19 cellular contexts compared by ENCODE assay signal in the genomic region with DNA sequence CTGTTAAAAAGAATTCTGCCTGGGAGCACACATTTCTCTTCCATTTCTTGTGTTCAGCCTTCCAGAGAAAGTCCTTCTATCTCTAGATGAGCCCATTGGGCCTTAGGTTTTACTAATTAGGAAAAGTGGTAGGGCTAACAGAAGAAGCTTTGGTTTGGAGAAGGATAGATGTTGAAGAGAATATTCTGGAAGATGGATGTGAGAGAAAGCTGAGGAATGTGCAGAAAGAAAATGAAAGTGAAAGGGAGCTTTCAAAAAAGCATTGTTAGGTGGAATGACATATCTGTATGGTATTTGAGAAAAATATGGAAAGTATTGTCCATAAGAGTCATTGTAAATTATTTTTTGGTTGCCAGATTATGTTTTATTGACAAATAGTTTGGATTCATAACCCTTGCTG.
A peak's percentile ranks its signal among the peaks of the same experiment; 100 is the strongest.
DNase-seq lines count a peak whose midpoint lies in the region; ATAC-seq and TF ChIP-seq lines count a peak whose summit lies in the region.
"Had no signal": no experiment of that assay in that cellular context is flagged by ENCODE, and none has a peak within 500 bp of the region (broad histone marks: within the 10 kb centered on the region; RNA-seq: fewer than 3 reads in every experiment).

No MANE protein-coding gene starts in this region.

- TF ChIP-seq EP300 in Ishikawa (IDR thresholded peaks at IDR 0.05; ENCODE audit: borderline replicate concordance): peak; percentile 69

- H3K27me3 ChIP-seq in DND-41 (ENCODE audit: insufficient read depth, low read length, poor library complexity): no peaks in the 10 kb centered on the region
- H3K27me3 ChIP-seq: ovary had no signal

- 0 out of 3 replicates have a peak, but pooled peaks have one; percentile 42 for ATAC-seq in DND-41 (ENCODE audit: insufficient read depth, low read depth)
- ATAC-seq: left ventricle myocardium superior had no signal

- peak overlapping the region in 1 of 2 experiments; percentile 32; a peak in 1 of 4 replicates for H3K4me3 ChIP-seq in DND-41 (ENCODE audit: low read depth in 1 of 2, low read length in 2 of 2)
- H3K4me3 ChIP-seq: ovary had no signal

- H3K4me2 ChIP-seq in DND-41 (ENCODE audit: insufficient read depth, low read length): peak overlapping the region; percentile 48

- TF ChIP-seq RAD21 in Ishikawa (IDR thresholded peaks at IDR 0.05; ENCODE audit: low read depth): no peak

- H4K20me1 ChIP-seq in DND-41 (ENCODE audit: insufficient read depth, low read length): no peaks in the 10 kb centered on the region

- peaks cover 7% of the 10 kb centered on the region for H3K4me1 ChIP-seq in DND-41 (ENCODE audit: insufficient read depth, low read length)

- 0 out of 2 replicates have a peak overlapping the region, but pooled peaks have one; percentile 30 for H3K27ac ChIP-seq in DND-41 (ENCODE audit: low read length)
- H3K27ac ChIP-seq: HL-60, ovary had no signal

- no peaks in the 10 kb centered on the region for H3K79me2 ChIP-seq in DND-41 (ENCODE audit: insufficient read depth, low read length)

- peak overlapping the region; percentile 72 for H2AFZ ChIP-seq in DND-41 (ENCODE audit: low read depth, low read length)

- no peak for TF ChIP-seq CTCF in DND-41 (IDR thresholded peaks at IDR 0.05; ENCODE audit: borderline replicate concordance, extremely low read depth, low read length, poor library complexity, severe bottlenecking)

- H3K9me3 ChIP-seq in DND-41 (ENCODE audit: insufficient read depth, low read length, severe bottlenecking): peaks cover 3% of the 10 kb centered on the region
- H3K9me3 ChIP-seq: ovary had no signal

- H3K9ac ChIP-seq in DND-41 (ENCODE audit: low read depth, low read length): no peak overlapping the region

- no peaks in the 10 kb centered on the region for H3K36me3 ChIP-seq in DND-41 (ENCODE audit: insufficient read depth, low read length)
- H3K36me3 ChIP-seq: ovary had no signal

- DNase-seq in DND-41 (no peak), astrocyte of the hippocampus (ENCODE audit: low read depth, low spot score) (peak; percentile 38), kidney glomerular epithelial cell (lab: John Stamatoyannopoulos, UW) (peak; percentile 47), NCI-H2196 (lab: John Stamatoyannopoulos, UW; ENCODE audit: unreplicated experiment) (no peak), foreskin melanocyte (no peak)
- no peak for DNase-seq in activated CD4-positive, alpha-beta T cell treated with anti-CD3 and anti-CD28 coated beads for 4 hours
- no peak for DNase-seq in stimulated activated CD4-positive, alpha-beta T cell treated with anti-CD3 and anti-CD28 coated beads, Interleukin-4, amount 100 ng/mL, for 24 hours
- DNase-seq: activated CD4-positive, alpha-beta T cell treated with anti-CD3 and anti-CD28 coated beads for 48 hours; activated naive CD4-positive, alpha-beta T cell treated with anti-CD3 and anti-CD28 coated beads, Interleukin-2, amount 10 ng/mL, durations not matched to agents 7 days and 5 days; Kasumi-1; left ventricle myocardium superior; NCI-H1436; NCI-H446; ovary; stimulated activated CD4-positive, alpha-beta T cell treated with anti-CD3 and anti-CD28 coated beads, Interleukin-4, amount 100 ng/mL, for 1 hour; stimulated activated CD8-positive, alpha-beta memory T cell treated with anti-CD3 and anti-CD28 coated beads, Interleukin-4, amount 100 ng/mL, for 48 hours; T1000 had no signal

TF ChIP-seq in Ishikawa, 13 proteins besides CTCF, POLR2A, EP300 and RAD21:
- TF ChIP-seq, protein P1, sequence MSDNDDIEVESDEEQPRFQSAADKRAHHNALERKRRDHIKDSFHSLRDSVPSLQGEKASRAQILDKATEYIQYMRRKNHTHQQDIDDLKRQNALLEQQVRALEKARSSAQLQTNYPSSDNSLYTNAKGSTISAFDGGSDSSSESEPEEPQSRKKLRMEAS (IDR thresholded peaks at IDR 0.05): no peak
- TF ChIP-seq NFIC (IDR thresholded peaks at IDR 0.05): peak; percentile 32; the same call in 1 of the 2 replicates
- TF ChIP-seq CREB1 (IDR thresholded peaks at IDR 0.05; ENCODE audit: low read depth): no peak
- TF ChIP-seq, protein P2, sequence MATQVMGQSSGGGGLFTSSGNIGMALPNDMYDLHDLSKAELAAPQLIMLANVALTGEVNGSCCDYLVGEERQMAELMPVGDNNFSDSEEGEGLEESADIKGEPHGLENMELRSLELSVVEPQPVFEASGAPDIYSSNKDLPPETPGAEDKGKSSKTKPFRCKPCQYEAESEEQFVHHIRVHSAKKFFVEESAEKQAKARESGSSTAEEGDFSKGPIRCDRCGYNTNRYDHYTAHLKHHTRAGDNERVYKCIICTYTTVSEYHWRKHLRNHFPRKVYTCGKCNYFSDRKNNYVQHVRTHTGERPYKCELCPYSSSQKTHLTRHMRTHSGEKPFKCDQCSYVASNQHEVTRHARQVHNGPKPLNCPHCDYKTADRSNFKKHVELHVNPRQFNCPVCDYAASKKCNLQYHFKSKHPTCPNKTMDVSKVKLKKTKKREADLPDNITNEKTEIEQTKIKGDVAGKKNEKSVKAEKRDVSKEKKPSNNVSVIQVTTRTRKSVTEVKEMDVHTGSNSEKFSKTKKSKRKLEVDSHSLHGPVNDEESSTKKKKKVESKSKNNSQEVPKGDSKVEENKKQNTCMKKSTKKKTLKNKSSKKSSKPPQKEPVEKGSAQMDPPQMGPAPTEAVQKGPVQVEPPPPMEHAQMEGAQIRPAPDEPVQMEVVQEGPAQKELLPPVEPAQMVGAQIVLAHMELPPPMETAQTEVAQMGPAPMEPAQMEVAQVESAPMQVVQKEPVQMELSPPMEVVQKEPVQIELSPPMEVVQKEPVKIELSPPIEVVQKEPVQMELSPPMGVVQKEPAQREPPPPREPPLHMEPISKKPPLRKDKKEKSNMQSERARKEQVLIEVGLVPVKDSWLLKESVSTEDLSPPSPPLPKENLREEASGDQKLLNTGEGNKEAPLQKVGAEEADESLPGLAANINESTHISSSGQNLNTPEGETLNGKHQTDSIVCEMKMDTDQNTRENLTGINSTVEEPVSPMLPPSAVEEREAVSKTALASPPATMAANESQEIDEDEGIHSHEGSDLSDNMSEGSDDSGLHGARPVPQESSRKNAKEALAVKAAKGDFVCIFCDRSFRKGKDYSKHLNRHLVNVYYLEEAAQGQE (IDR thresholded peaks at IDR 0.05; ENCODE audit: low read depth): no peak
- TF ChIP-seq, protein P3, sequence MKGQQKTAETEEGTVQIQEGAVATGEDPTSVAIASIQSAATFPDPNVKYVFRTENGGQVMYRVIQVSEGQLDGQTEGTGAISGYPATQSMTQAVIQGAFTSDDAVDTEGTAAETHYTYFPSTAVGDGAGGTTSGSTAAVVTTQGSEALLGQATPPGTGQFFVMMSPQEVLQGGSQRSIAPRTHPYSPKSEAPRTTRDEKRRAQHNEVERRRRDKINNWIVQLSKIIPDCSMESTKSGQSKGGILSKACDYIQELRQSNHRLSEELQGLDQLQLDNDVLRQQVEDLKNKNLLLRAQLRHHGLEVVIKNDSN (IDR thresholded peaks at IDR 0.05): no peak
- peak; percentile 18; the same call in 1 of the 2 replicates for TF ChIP-seq TEAD4 (IDR thresholded peaks at IDR 0.05)
- no peak for TF ChIP-seq YY1 (IDR thresholded peaks at IDR 0.05; ENCODE audit: low read depth)
- TF ChIP-seq TAF1 (IDR thresholded peaks at IDR 0.05; ENCODE audit: low read depth): no peak
- TF ChIP-seq FOXM1 (IDR thresholded peaks at IDR 0.05; ENCODE audit: borderline replicate concordance, low read depth): peak; percentile 52; the same call in 1 of the 2 replicates

Comparison
In these comparisons a context has a peak if more than half of its experiments do, and no peak if none do; other contexts are left out.
1. DNase-seq: peak in astrocyte of the hippocampus (single experiment) and kidney glomerular epithelial cell (single experiment); none in DND-41 (single experiment), activated CD4-positive, alpha-beta T cell treated with anti-CD3 and anti-CD28 coated beads for 4 hours (0 of 2), stimulated activated CD4-positive, alpha-beta T cell treated with anti-CD3 and anti-CD28 coated beads, Interleukin-4, amount 100 ng/mL, for 24 hours (single experiment), NCI-H2196 (single experiment) and foreskin melanocyte (single experiment).